ENCODE assay signal across 34 cellular contexts in genomic region chr20:62995481-62995880, GRCh38. TPM values are rescaled to one million over a fixed set of nuclear protein-coding genes. Genes with fewer than 3 reads are reported as not detected.
"Had no signal": no experiment of that assay in that cellular context is flagged by ENCODE, and none has a peak within 500 bp of the region (broad histone marks: within the 10 kb centered on the region; RNA-seq: fewer than 3 reads in every experiment).

No MANE protein-coding gene starts in this region.

- H3K4me1 Mint-ChIP-seq: nephron had no signal

- H3K27ac Mint-ChIP-seq: dendritic cell treated with granulocyte-macrophage colony-stimulating factor and Interleukin-4, amounts not matched to agents 40 ng/mL and 50 ng/mL, for 4 days; immature natural killer cell; naive thymus-derived CD4-positive, alpha-beta T cell; nephron; stimulated activated naive B cell treated with anti-CD40 and anti-IgM and Interleukin-4, amounts not matched to agents 10 μg/mL and 1 μg/mL and 100 μg/mL, for 72 hours; stimulated activated naive CD8-positive, alpha-beta T cell treated with anti-CD3 and anti-CD28 coated beads, Interleukin-15, Interleukin-2, amounts not matched to agents 100 ng/mL and 50 ng/mL, for 24 hours had no signal

- H3K36me3 ChIP-seq: colonic mucosa, esophagus muscularis mucosa, gastroesophageal sphincter, ovary, thoracic aorta, tibial nerve, upper lobe of right lung, uterus had no signal

- H3K4me3 ChIP-seq: colonic mucosa, esophagus muscularis mucosa, gastroesophageal sphincter, ovary, psoas muscle, skin epidermis, thoracic aorta, tibial nerve, upper lobe of right lung, uterus had no signal

- H3K36me3 Mint-ChIP-seq: immature natural killer cell; naive thymus-derived CD4-positive, alpha-beta T cell; stimulated activated naive B cell treated with anti-CD40 and anti-IgM and Interleukin-4, amounts not matched to agents 10 μg/mL and 1 μg/mL and 100 μg/mL, for 72 hours had no signal

- H3K9me3 ChIP-seq: colonic mucosa, esophagus muscularis mucosa, psoas muscle, thoracic aorta, tibial nerve, upper lobe of right lung, uterus had no signal

- DNase-seq: colonic mucosa; effector memory CD4-positive, alpha-beta T cell; foreskin keratinocyte; hypothalamus; immature natural killer cell; islet precursor cell; mesendoderm; midbrain; naive thymus-derived CD4-positive, alpha-beta T cell; occipital lobe; ovary; psoas muscle; stimulated activated CD4-positive, alpha-beta T cell treated with anti-CD3 and anti-CD28 coated beads, Interleukin-15, amount 100 ng/mL, for 24 hours; stimulated activated CD4-positive, alpha-beta T cell treated with anti-CD3 and anti-CD28 coated beads, Interleukin-2, amount 100 ng/mL, for 48 hours; stimulated activated naive B cell treated with anti-CD40 and anti-IgM and Interleukin-4, amounts not matched to agents 10 μg/mL and 1 μg/mL and 100 μg/mL, for 72 hours; upper lobe of right lung; uterus had no signal

- H3K9me3 Mint-ChIP-seq: dendritic cell treated with granulocyte-macrophage colony-stimulating factor and Interleukin-4, amounts not matched to agents 40 ng/mL and 50 ng/mL, for 4 days; stimulated activated naive B cell treated with anti-CD40 and anti-IgM and Interleukin-4, amounts not matched to agents 10 μg/mL and 1 μg/mL and 100 μg/mL, for 72 hours; stimulated activated naive CD8-positive, alpha-beta T cell treated with anti-CD3 and anti-CD28 coated beads, Interleukin-15, Interleukin-2, amounts not matched to agents 100 ng/mL and 50 ng/mL, for 24 hours had no signal

- H3K27ac ChIP-seq: colonic mucosa, esophagus muscularis mucosa, foreskin keratinocyte, gastroesophageal sphincter, ovary, psoas muscle, skin epidermis, thoracic aorta, tibial nerve, upper lobe of right lung, uterus had no signal

- H3K4me3 Mint-ChIP-seq: dendritic cell treated with granulocyte-macrophage colony-stimulating factor and Interleukin-4, amounts not matched to agents 40 ng/mL and 50 ng/mL, for 4 days; immature natural killer cell; naive thymus-derived CD4-positive, alpha-beta T cell; nephron; stimulated activated naive B cell treated with anti-CD40 and anti-IgM and Interleukin-4, amounts not matched to agents 10 μg/mL and 1 μg/mL and 100 μg/mL, for 72 hours; stimulated activated naive CD8-positive, alpha-beta T cell treated with anti-CD3 and anti-CD28 coated beads, Interleukin-15, Interleukin-2, amounts not matched to agents 100 ng/mL and 50 ng/mL, for 24 hours had no signal

- ATAC-seq: foreskin keratinocyte; gastroesophageal sphincter; left lobe of liver; naive thymus-derived CD4-positive, alpha-beta T cell; psoas muscle; right cardiac atrium; stimulated activated naive B cell treated with anti-CD40 and anti-IgM and Interleukin-4, amounts not matched to agents 10 μg/mL and 1 μg/mL and 100 μg/mL, for 72 hours; upper lobe of right lung had no signal

- H3K4me1 ChIP-seq: colonic mucosa, esophagus muscularis mucosa, foreskin keratinocyte, gastroesophageal sphincter, psoas muscle, tibial nerve, upper lobe of right lung, uterus had no signal

- H3K27me3 ChIP-seq: ovary had no signal

RNA-seq across cellular contexts. Expression of gene BHLHE23, which starts 11.3 kb away (rescaled TPM):
- total RNA-seq: chondrocyte; colonic mucosa; endothelial cell of umbilical vein; epithelial cell of proximal tubule; esophagus muscularis mucosa; fibroblast of lung; foreskin keratinocyte; gastroesophageal sphincter; left lobe of liver; lung microvascular endothelial cell; mucosa of gallbladder; naive thymus-derived CD4-positive, alpha-beta T cell; occipital lobe; ovary; psoas muscle; renal cortical epithelial cell; right cardiac atrium; thoracic aorta; tibial nerve; upper lobe of right lung; uterus had no signal
- polyA plus RNA-seq: endothelial cell of umbilical vein; fibroblast of lung; foreskin keratinocyte; immature natural killer cell; naive thymus-derived CD4-positive, alpha-beta T cell; ovary; psoas muscle; right cardiac atrium had no signal
